Comparison of ENCODE assay signal across 14 cellular contexts in genomic region chr2:241894056-241894641, GRCh38. TPM values are rescaled to one million over a fixed set of nuclear protein-coding genes. Genes with fewer than 3 reads are reported as not detected.
DNase-seq lines count a peak whose midpoint lies in the region; ATAC-seq, FAIRE-seq and TF ChIP-seq lines count a peak whose summit lies in the region.
"Had no signal": no experiment of that assay in that cellular context is flagged by ENCODE, and none has a peak within 500 bp of the region (broad histone marks: within the 10 kb centered on the region; RNA-seq: fewer than 3 reads in every experiment).

No MANE protein-coding gene starts in this region.

- no peak overlapping the region for H3K18ac ChIP-seq in H1 (ENCODE audit: extremely low read depth, low read length)

- H3K4ac ChIP-seq in H1 (replicated peaks; ENCODE audit: insufficient read length, low read depth, low read length): no peak overlapping the region

- H3K14ac ChIP-seq in H1 (ENCODE audit: insufficient read length): no peak overlapping the region

- CTCF ChIA-PET in H1 (lab: Charles Lee; ENCODE audit: partially characterized antibody): interaction anchor here (0.7 to 1.3 kb wide), 4 partner anchors 17 to 192 kb away, joined by 3 to 4 read pairs (median 3); partner anchors contain the start of genes D2HGDH and ING5

- no peak overlapping the region for H3K23ac ChIP-seq in H1 (ENCODE audit: insufficient read length)

- H3K9me3 ChIP-seq in H1 (ENCODE audit: insufficient read depth in 2 of 2, low read depth in 1 of 2, low read length in 1 of 2): no peaks in the 10 kb centered on the region
- H3K9me3 ChIP-seq in osteoblast (ENCODE audit: low read depth, low read length): no peaks in the 10 kb centered on the region
- H3K9me3 ChIP-seq: prostate gland had no signal

- no peak overlapping the region for H4K5ac ChIP-seq in H1 (ENCODE audit: insufficient read length, low read depth, low read length)

- no peak overlapping the region for H3K9ac ChIP-seq in H1 (replicated peaks in 1 of 4; ENCODE audit: extremely low read depth in 1 of 4, low read depth in 3 of 4, low read length in 3 of 4)

- H2BK12ac ChIP-seq in H1 (ENCODE audit: low read depth, low read length): no peak overlapping the region

- no peak overlapping the region for H4K91ac ChIP-seq in H1 (replicated peaks; ENCODE audit: insufficient read length, low read length)

- 93% methylated on average over 20 of the region's 23 CpGs; no CpG with 5 or more reads in 1 of the 2 experiments for WGBS in H1 (ENCODE audit: extremely low coverage in 1 of 2, insufficient coverage in 1 of 2, insufficient read length in 1 of 2, insufficient replicate concordance in 2 of 2, low coverage in 1 of 2, low lambda C conversion rate in 2 of 2, missing lambda C conversion rate in 1 of 2), 2 experiments

- peaks cover 5% of the 10 kb centered on the region; the same call in 1 of the 2 replicates for H3K79me1 ChIP-seq in H1 (ENCODE audit: low read depth, low read length)

- no peak overlapping the region for H2AK5ac ChIP-seq in H1 (ENCODE audit: low read depth, low read length)

- no peaks in the 10 kb centered on the region for H3K79me2 ChIP-seq in H1 (ENCODE audit: control insufficient read depth in 1 of 2, insufficient read depth in 2 of 2, low read length in 2 of 2)
- H3K79me2 ChIP-seq in osteoblast (ENCODE audit: insufficient read depth, low read length): no peaks in the 10 kb centered on the region

- no peak for FAIRE-seq in H1 (lab: Jason Lieb, UNC)
- FAIRE-seq: endothelial cell of umbilical vein had no signal

- no peak overlapping the region for H3K27ac ChIP-seq in H1 (ENCODE audit: low read depth, low read length)
- H3K27ac ChIP-seq in osteoblast (ENCODE audit: low read depth, low read length): no peak overlapping the region
- no peak overlapping the region for H3K27ac ChIP-seq in caudate nucleus (ENCODE audit: low read depth, low read length)

- DNase-seq in left cardiac atrium (peak; percentile 16), Right ventricle myocardium superior (no peak), H1 (ENCODE audit: low read depth in 1 of 2, low spot score in 2 of 2) (no peak), osteoblast (ENCODE audit: insufficient read length, low spot score, missing footprints) (peak; percentile 65), caudate nucleus (lab: John Stamatoyannopoulos, UW) (no peak), AG08395 (ENCODE audit: low spot score) (no peak), NCI-H1930 (lab: John Stamatoyannopoulos, UW) (no peak), superior temporal gyrus (ENCODE audit: extremely low spot score) (no peak)
- DNase-seq: NCI-H1694, NCI-H510A had no signal

- intact Hi-C loops in left cardiac atrium (cut with DNase I): no loop called here
- intact Hi-C loops in Right ventricle myocardium superior (cut with DNase I): no loop called here

- no peak for TF ChIP-seq RAD21 in H1 (IDR thresholded peaks at IDR 0.05 in 1 of 2, conservative IDR thresholded peaks at IDR 0.05 in 1 of 2; ENCODE audit: low read depth in 2 of 2, low read length in 2 of 2)

- TF ChIP-seq CTCF in H1 (IDR thresholded peaks at IDR 0.05; ENCODE audit: control extremely low read depth in 1 of 3, insufficient read depth in 1 of 3, low read depth in 1 of 3, low read length in 3 of 3) (no peak), osteoblast (IDR thresholded peaks at IDR 0.05; ENCODE audit: extremely low read depth, low read depth, low read length) (no peak)

- H3K23me2 ChIP-seq in H1 (ENCODE audit: low read depth, low read length): peaks cover 6% of the 10 kb centered on the region; the same call in 1 of the 2 replicates

- H3K4me3 ChIP-seq in H1 (ENCODE audit: extremely low read depth in 1 of 4, insufficient read depth in 2 of 4, low read depth in 3 of 4, low read length in 4 of 4): no peak overlapping the region
- no peak overlapping the region for H3K4me3 ChIP-seq in osteoblast (ENCODE audit: insufficient read depth, low read length)
- H3K4me3 ChIP-seq: prostate gland had no signal

- POLR2A ChIA-PET in H1 (lab: Charles Lee; ENCODE audit: partially characterized antibody): no interaction called here

- TF ChIP-seq EP300 in H1 (IDR thresholded peaks at IDR 0.05; ENCODE audit: borderline replicate concordance in 1 of 2, low read depth in 2 of 2, low read length in 2 of 2): no peak

- no peak overlapping the region for H2BK5ac ChIP-seq in H1 (ENCODE audit: low read depth, low read length)

- H4K8ac ChIP-seq in H1 (ENCODE audit: extremely low read depth, insufficient read depth, low read length): no peak overlapping the region; the same call in none of the 2 replicates

- no peak overlapping the region for H2BK20ac ChIP-seq in H1 (ENCODE audit: low read length)

- no peak overlapping the region for H3K56ac ChIP-seq in H1 (replicated peaks; ENCODE audit: insufficient read length, low read depth, low read length)

- peaks cover 0 to 7% (median 3%) of the 10 kb centered on the region in 4 experiments; a peak in 5 of 7 replicates for H3K4me1 ChIP-seq in H1 (replicated peaks in 1 of 4; ENCODE audit: control insufficient read depth in 3 of 4, insufficient read depth in 4 of 4, low read length in 3 of 4)
- H3K4me1 ChIP-seq in osteoblast (ENCODE audit: insufficient read depth, low read length): peaks cover 5% of the 10 kb centered on the region

- H2AFZ ChIP-seq in H1 (ENCODE audit: low read length) (no peak overlapping the region), osteoblast (ENCODE audit: low read length) (no peak overlapping the region)

- H3K36me3 ChIP-seq in H1 (ENCODE audit: control insufficient read depth in 2 of 4, insufficient read depth in 4 of 4, low read length in 3 of 4) (no peaks in the 10 kb centered on the region), osteoblast (ENCODE audit: insufficient read depth, low read length) (no peaks in the 10 kb centered on the region)
- H3K36me3 ChIP-seq: prostate gland had no signal

- H3K27me3 ChIP-seq in H1 (replicated peaks in 1 of 4; ENCODE audit: control insufficient read depth in 3 of 4, extremely low read depth in 1 of 4, insufficient read depth in 3 of 4, low read length in 3 of 4) (no peaks in the 10 kb centered on the region), osteoblast (ENCODE audit: insufficient read depth, low read length) (no peaks in the 10 kb centered on the region)

- ATAC-seq in left cardiac atrium (no peak), Right ventricle myocardium superior (ENCODE audit: poor library complexity) (no peak)

- H2BK120ac ChIP-seq in H1 (replicated peaks; ENCODE audit: low read depth, low read length): no peak overlapping the region

- H3K4me2 ChIP-seq in H1 (ENCODE audit: insufficient read depth in 1 of 2, low read depth in 2 of 2, low read length in 2 of 2) (no peak overlapping the region), osteoblast (ENCODE audit: insufficient read depth, low read length) (no peak overlapping the region)

- TF ChIP-seq POLR2A in H1 (IDR thresholded peaks at IDR 0.05; ENCODE audit: control extremely low read depth in 1 of 2, low read depth in 2 of 2, low read length in 2 of 2): no peak

- H2BK15ac ChIP-seq in H1 (ENCODE audit: low read length): 0 out of 2 replicates have a peak overlapping the region, but pooled peaks have one; percentile 29

- peaks cover 2% of the 10 kb centered on the region in 2 experiments for H4K20me1 ChIP-seq in H1 (replicated peaks in 1 of 2; ENCODE audit: control insufficient read depth in 1 of 2, insufficient read depth in 2 of 2, low read length in 2 of 2)
- H4K20me1 ChIP-seq in osteoblast (ENCODE audit: insufficient read depth, low read length): no peaks in the 10 kb centered on the region

TF ChIP-seq in H1, 55 proteins besides CTCF, POLR2A, EP300 and RAD21 (continues in another document):
- TF ChIP-seq MAX (IDR thresholded peaks at IDR 0.05) (no peak), NRF1 (IDR thresholded peaks at IDR 0.05; ENCODE audit: low read depth, low read length) (no peak), SP2 (IDR thresholded peaks at IDR 0.05; ENCODE audit: low read length) (no peak), CEBPB (IDR thresholded peaks at IDR 0.05; ENCODE audit: low read depth, low read length) (no peak), CHD1 (IDR thresholded peaks at IDR 0.05; ENCODE audit: low read depth, low read length) (no peak), MAFK (IDR thresholded peaks at IDR 0.05; ENCODE audit: low read depth, low read length) (no peak), SIRT6 (IDR thresholded peaks at IDR 0.05; ENCODE audit: low read length) (no peak)

RNA-seq across cellular contexts. Expression of gene RTP5, which starts 24.6 kb away (rescaled TPM):
- under 1 TPM in 1 of 2 donors, not detected in 1; 0.12 TPM for total RNA-seq in left cardiac atrium
- not detected for total RNA-seq in Right ventricle myocardium superior
- not detected in 2 replicates for total RNA-seq in H1 (2021; fragmentation: NEBNext Ultra II Directional; extraction: Animal tissue kit (Norgen Biotek cat#: 25700))
- polyA plus RNA-seq in H1 (2011; rRNA removed): 0.03 TPM in 1 of 2 replicates, not detected in the other
- not detected for polyA plus RNA-seq in H1 (2011; cell fraction: cytosol; rRNA removed)
- not detected for polyA plus RNA-seq in H1 (2011; cell fraction: nucleus; rRNA removed)
- not detected in 4 replicates for polyA plus RNA-seq in H1 (2012, experiment 1 of 2)
- not detected for polyA plus RNA-seq in H1 (2012, experiment 2 of 2)
- not detected for polyA plus RNA-seq in H1 (2013, experiment 1 of 2)
- polyA plus RNA-seq in H1 (2013, experiment 2 of 2): not detected
- not detected in 2 replicates for polyA minus RNA-seq in H1 (2011; rRNA and poly(A)+ RNA removed)
- not detected for polyA minus RNA-seq in H1 (2011; cell fraction: cytosol; rRNA and poly(A)+ RNA removed)
- polyA minus RNA-seq in H1 (2011; cell fraction: nucleus; rRNA and poly(A)+ RNA removed): not detected
- not detected in 2 replicates for total RNA-seq in osteoblast
- total RNA-seq: endothelial cell of umbilical vein had no signal
- polyA plus RNA-seq: endothelial cell of umbilical vein had no signal

RNA-seq across cellular contexts. Expression of gene PDCD1, which starts 35.5 kb away (rescaled TPM):
- total RNA-seq in left cardiac atrium (1 to 10 TPM; 1.2 to 1.5 TPM), Right ventricle myocardium superior (2.0 TPM), osteoblast (not detected in 2 replicates)
- 0.48 and 0.73 TPM in 2 replicates for total RNA-seq in H1 (2021; fragmentation: NEBNext Ultra II Directional; extraction: Animal tissue kit (Norgen Biotek cat#: 25700))
- polyA plus RNA-seq in H1 (2011; rRNA removed): 1.1 and 1.5 TPM in 2 replicates
- polyA plus RNA-seq in H1 (2011; cell fraction: cytosol; rRNA removed): 1.1 TPM
- polyA plus RNA-seq in H1 (2011; cell fraction: nucleus; rRNA removed): 1.8 TPM
- 0.37 to 0.80 TPM (median 0.56 TPM) in 4 replicates for polyA plus RNA-seq in H1 (2012, experiment 1 of 2)
- polyA plus RNA-seq in H1 (2012, experiment 2 of 2): 0.41 TPM
- polyA plus RNA-seq in H1 (2013, experiment 1 of 2): 1.5 TPM
- 1.5 TPM for polyA plus RNA-seq in H1 (2013, experiment 2 of 2)
- polyA minus RNA-seq in H1 (2011; rRNA and poly(A)+ RNA removed): 0.22 and 0.24 TPM in 2 replicates
- polyA minus RNA-seq in H1 (2011; cell fraction: cytosol; rRNA and poly(A)+ RNA removed): 2.5 TPM
- 0.30 TPM for polyA minus RNA-seq in H1 (2011; cell fraction: nucleus; rRNA and poly(A)+ RNA removed)
- total RNA-seq: cerebellum, endothelial cell of umbilical vein, temporal lobe had no signal
- polyA plus RNA-seq: endothelial cell of umbilical vein had no signal

Comparison
In these comparisons a context has a peak if more than half of its experiments do, and no peak if none do; other contexts are left out.
1. DNase-seq: peak in left cardiac atrium (single experiment) and osteoblast (single experiment); none in Right ventricle myocardium superior (single experiment), H1 (0 of 2), caudate nucleus (0 of 61), AG08395 (single experiment), NCI-H1930 (0 of 2) and superior temporal gyrus (single experiment).